8 cellular contexts compared by ENCODE assay signal in the genomic region with DNA sequence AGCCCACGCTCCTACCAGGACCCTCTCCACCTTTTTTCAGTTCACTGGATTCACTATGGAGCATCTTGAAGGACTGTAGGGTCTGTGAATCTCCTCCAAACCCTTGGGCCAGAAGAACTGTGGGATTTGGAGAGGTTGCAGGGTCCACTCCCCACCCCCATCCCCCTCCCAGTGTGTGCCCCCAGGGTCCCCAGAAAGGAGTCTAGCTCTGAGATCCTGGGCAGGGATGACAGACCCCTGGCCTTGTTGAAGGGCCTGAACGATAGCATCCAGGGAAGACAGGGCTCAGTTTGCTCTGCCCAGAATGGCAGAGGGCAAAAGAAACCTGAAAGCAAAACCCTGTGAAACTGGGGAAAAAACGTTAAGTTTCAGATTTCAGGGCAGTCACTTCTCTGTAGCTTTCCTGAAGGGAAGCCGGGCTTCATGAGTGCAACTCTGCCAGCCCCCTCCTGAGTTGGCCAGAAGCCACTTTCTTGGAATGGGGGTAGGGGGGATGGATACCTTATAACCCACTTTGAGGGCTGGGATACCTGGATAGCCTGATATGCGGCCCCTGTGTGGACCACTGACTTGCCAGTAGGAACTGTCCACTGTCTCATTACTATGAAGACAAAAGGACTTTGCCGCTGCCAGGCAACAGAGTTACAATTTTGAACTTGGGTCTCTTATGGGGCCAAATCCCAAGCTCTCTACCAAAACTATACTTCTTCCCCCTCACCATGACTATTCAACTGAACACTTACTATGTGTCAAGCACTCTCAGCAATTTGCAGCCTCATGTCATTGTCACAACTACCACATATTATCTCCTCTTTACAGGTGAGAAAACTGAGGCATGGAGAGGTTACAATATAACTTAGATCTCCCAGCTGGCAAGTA. TPM values are rescaled to one million over a fixed set of nuclear protein-coding genes. Genes with fewer than 3 reads are reported as not detected.
DNase-seq lines count a peak whose midpoint lies in the region; ATAC-seq and TF ChIP-seq lines count a peak whose summit lies in the region.

No MANE protein-coding gene starts in this region.

- peak overlapping the region; percentile 62 to 79 for H3K4me3 ChIP-seq in DND-41 (ENCODE audit: low read depth in 1 of 2, low read length in 2 of 2)
- peak overlapping the region; percentile 69; the same call in 1 of the 2 replicates for H3K4me3 ChIP-seq in SJCRH30
- peak overlapping the region; percentile 75 for H3K4me3 ChIP-seq in endodermal cell (ENCODE audit: low read length)
- H3K4me3 ChIP-seq in parathyroid adenoma (ENCODE audit: low read depth, low read length), result no peak overlapping the region

- H3K4me1 ChIP-seq in DND-41 (ENCODE audit: insufficient read depth, low read length) (peaks cover 50% of the 10 kb centered on the region), SJCRH30 (peaks cover 3% of the 10 kb centered on the region), endodermal cell (ENCODE audit: control insufficient read depth, insufficient read depth, low read length) (no peaks in the 10 kb centered on the region), parathyroid adenoma (peaks cover 30% of the 10 kb centered on the region)

- H3K9me3 Mint-ChIP-seq in endodermal cell, result no peaks in the 10 kb centered on the region

- H3K4me1 Mint-ChIP-seq in endodermal cell, result peaks cover 21% of the 10 kb centered on the region

- WGBS in endodermal cell (ENCODE audit: insufficient coverage in 1 of 2, insufficient read length in 1 of 2), 2 experiments, result 71 to 75% methylated on average over 6 of the region's 6 CpGs

- TF ChIP-seq CTCF in DND-41 (IDR thresholded peaks at IDR 0.05; ENCODE audit: borderline replicate concordance, extremely low read depth, low read length, poor library complexity, severe bottlenecking), result peak; percentile 3
- no peak for TF ChIP-seq CTCF in endodermal cell (conservative IDR thresholded peaks at IDR 0.05)
- TF ChIP-seq CTCF in parathyroid adenoma (IDR thresholded peaks at IDR 0.05), result no peak
- no peak for TF ChIP-seq CTCF in GM20000 (IDR thresholded peaks at IDR 0.05; ENCODE audit: extremely low read depth, missing control alignments)

- H3K27ac Mint-ChIP-seq in endodermal cell, result no peak overlapping the region

- H2AFZ ChIP-seq in DND-41 (ENCODE audit: low read depth, low read length) (no peak overlapping the region), parathyroid adenoma (no peak overlapping the region)

- DNase-seq in DND-41 (peak; percentile 45), SJCRH30 (no peak), endodermal cell (no peak), GM20000 (ENCODE audit: low spot score) (no peak), NCI-H2227 (lab: John Stamatoyannopoulos, UW; ENCODE audit: unreplicated experiment) (no peak), SKM-1 (lab: John Stamatoyannopoulos, UW; ENCODE audit: unreplicated experiment) (no peak), DMS79 treated with DMSO at 0.1 percent for 48 hours (lab: John Stamatoyannopoulos, UW) (no peak)

- peak overlapping the region; percentile 96 for H3K9ac ChIP-seq in DND-41 (ENCODE audit: low read depth, low read length)
- H3K9ac ChIP-seq in endodermal cell (ENCODE audit: extremely low read depth, low read length, poor library complexity, severe bottlenecking), result no peak overlapping the region
- no peak overlapping the region for H3K9ac ChIP-seq in parathyroid adenoma

- peaks cover 45% of the 10 kb centered on the region for H3K27me3 Mint-ChIP-seq in endodermal cell (ENCODE audit: insufficient read depth)

- ATAC-seq in DND-41 (ENCODE audit: insufficient read depth, low read depth), result no peak

- H3K27me3 ChIP-seq in DND-41 (ENCODE audit: insufficient read depth, low read length, poor library complexity) (no peaks in the 10 kb centered on the region), SJCRH30 (no peaks in the 10 kb centered on the region), endodermal cell (ENCODE audit: control insufficient read depth, insufficient read depth, low read length, poor library complexity, severe bottlenecking) (peaks cover 22% of the 10 kb centered on the region), parathyroid adenoma (ENCODE audit: control insufficient read depth, insufficient read depth, low read length) (no peaks in the 10 kb centered on the region)

- peak overlapping the region; percentile 61 for H3K4me3 Mint-ChIP-seq in endodermal cell

- no peaks in the 10 kb centered on the region for H3K9me3 ChIP-seq in DND-41 (ENCODE audit: insufficient read depth, low read length, severe bottlenecking)
- H3K9me3 ChIP-seq in SJCRH30 (replicated peaks), result no peaks in the 10 kb centered on the region
- no peaks in the 10 kb centered on the region for H3K9me3 ChIP-seq in endodermal cell (ENCODE audit: control insufficient read depth, low read length)
- no peaks in the 10 kb centered on the region for H3K9me3 ChIP-seq in parathyroid adenoma (ENCODE audit: control insufficient read depth, low read length)

- peaks cover 55% of the 10 kb centered on the region for H4K20me1 ChIP-seq in DND-41 (ENCODE audit: insufficient read depth, low read length)

- H3K79me2 ChIP-seq in DND-41 (ENCODE audit: insufficient read depth, low read length), result peaks cover 90% of the 10 kb centered on the region
- H3K79me2 ChIP-seq in parathyroid adenoma, result peaks cover 27% of the 10 kb centered on the region

- H3K4me2 ChIP-seq in DND-41 (ENCODE audit: insufficient read depth, low read length), result peak overlapping the region; percentile 75
- peak overlapping the region; percentile 94 for H3K4me2 ChIP-seq in parathyroid adenoma (ENCODE audit: low read length)

- H3K36me3 Mint-ChIP-seq in endodermal cell (ENCODE audit: low read depth), result no peaks in the 10 kb centered on the region

- H3K27ac ChIP-seq in DND-41 (ENCODE audit: low read length), result peak overlapping the region; percentile 99
- H3K27ac ChIP-seq in SJCRH30, result no peak overlapping the region
- no peak overlapping the region for H3K27ac ChIP-seq in endodermal cell (ENCODE audit: low read depth, low read length)
- H3K27ac ChIP-seq in parathyroid adenoma, result peak overlapping the region; percentile 81

- H3K36me3 ChIP-seq in DND-41 (ENCODE audit: insufficient read depth, low read length) (peaks cover 70% of the 10 kb centered on the region), SJCRH30 (no peaks in the 10 kb centered on the region), endodermal cell (ENCODE audit: control insufficient read depth, insufficient read depth, low read length) (no peaks in the 10 kb centered on the region), parathyroid adenoma (ENCODE audit: control insufficient read depth, insufficient read depth, low read length) (no peaks in the 10 kb centered on the region)

RNA-seq across cellular contexts. Expression of a gene that starts 1.6 kb away (rescaled TPM):
- 8.4 and 8.6 TPM in 2 replicates for total RNA-seq in SJCRH30 (2014; rRNA removed; shearing (Covaris generic))
- total RNA-seq in endodermal cell, result 1 to 10 TPM; 1.2 to 2.0 TPM
- polyA plus RNA-seq in endodermal cell (2013, experiment 1 of 2), result 3.6 TPM
- 3.7 TPM for polyA plus RNA-seq in endodermal cell (2013, experiment 2 of 2)

RNA-seq across cellular contexts. Expression of a gene that starts 3.7 kb away (rescaled TPM):
- total RNA-seq in SJCRH30 (2014; rRNA removed; shearing (Covaris generic)), result 24.1 and 24.2 TPM in 2 replicates
- total RNA-seq in endodermal cell, result 10 to 100 TPM; 37.2 to 39.7 TPM
- 29.9 TPM for polyA plus RNA-seq in endodermal cell (2013, experiment 1 of 2)
- 26.1 TPM for polyA plus RNA-seq in endodermal cell (2013, experiment 2 of 2)

RNA-seq across cellular contexts. Expression of a gene that starts 43.9 kb away (rescaled TPM):
- total RNA-seq in SJCRH30 (2014; rRNA removed; shearing (Covaris generic)), result 6.2 and 6.3 TPM in 2 replicates
- total RNA-seq in endodermal cell, result 10 to 100 TPM; 24.1 to 25.8 TPM
- 21.2 TPM for polyA plus RNA-seq in endodermal cell (2013, experiment 1 of 2)
- polyA plus RNA-seq in endodermal cell (2013, experiment 2 of 2), result 19.8 TPM

RNA-seq across cellular contexts. Expression of a gene that starts 45.7 kb away (rescaled TPM):
- 1.1 and 2.4 TPM in 2 replicates for total RNA-seq in SJCRH30 (2014; rRNA removed; shearing (Covaris generic))
- 10 to 100 TPM; 14.4 to 16.9 TPM for total RNA-seq in endodermal cell
- 15.6 TPM for polyA plus RNA-seq in endodermal cell (2013, experiment 1 of 2)
- polyA plus RNA-seq in endodermal cell (2013, experiment 2 of 2), result 15.4 TPM

Comparison
In these comparisons a context has a peak if more than half of its experiments do, and no peak if none do; other contexts are left out.
1. H3K27ac ChIP-seq: peak in DND-41 (single experiment) and parathyroid adenoma (single experiment); none in SJCRH30 (single experiment) and endodermal cell (single experiment).